13 cellular contexts compared by ENCODE assay signal in genomic region chr11:74681686-74682651, GRCh38. TPM values are rescaled to one million over a fixed set of nuclear protein-coding genes. Genes with fewer than 3 reads are reported as not detected.
A peak's percentile ranks its signal among the peaks of the same experiment; 100 is the strongest.
DNase-seq lines count a peak whose midpoint lies in the region; ATAC-seq, FAIRE-seq and TF ChIP-seq lines count a peak whose summit lies in the region.
"Had no signal": no experiment of that assay in that cellular context is flagged by ENCODE, and none has a peak within 500 bp of the region (broad histone marks: within the 10 kb centered on the region; RNA-seq: fewer than 3 reads in every experiment).

No MANE protein-coding gene starts in this region.

- TF ChIP-seq CTCF in VCaP (conservative IDR thresholded peaks at IDR 0.05) (no peak), kidney (IDR thresholded peaks at IDR 0.05; ENCODE audit: borderline replicate concordance, extremely low read depth, insufficient read depth) (no peak)

- H3K4me1 ChIP-seq in kidney (ENCODE audit: control insufficient read depth in 1 of 2, insufficient read depth in 1 of 2, low read depth in 1 of 2, low read length in 2 of 2): peaks cover 0 to 6% of the 10 kb centered on the region in 2 donors

- DNase-seq in NCI-H82 (lab: John Stamatoyannopoulos, UW): peak; percentile 2
- no peak for DNase-seq in NCI-H82 treated with DMSO at 0.1 percent for 48 hours (lab: John Stamatoyannopoulos, UW; ENCODE audit: unreplicated experiment)
- DNase-seq in kidney: peak; percentile 57
- DNase-seq in kidney glomerular epithelial cell (lab: John Stamatoyannopoulos, UW): no peak
- DNase-seq: activated CD8-positive, alpha-beta memory T cell treated with anti-CD3 and anti-CD28 coated beads for 24 hours; NCI-H2171; stimulated activated CD8-positive, alpha-beta memory T cell treated with anti-CD3 and anti-CD28 coated beads, Interleukin-4, amount 100 ng/mL, for 48 hours had no signal

- no peak overlapping the region for H3K4me3 ChIP-seq in kidney (ENCODE audit: low read length in 2 of 2)

- ATAC-seq in GM18867 (IDR thresholded peaks at IDR 0.05; ENCODE audit: unreplicated experiment): no peak
- ATAC-seq in HG03025 (IDR thresholded peaks at IDR 0.05; ENCODE audit: low FRiP score, unreplicated experiment): no peak

- intact Hi-C loops in kidney (cut with DNase I): no loop called here

- no peak for FAIRE-seq in kidney (lab: Jason Lieb, UNC)

- H3K27ac ChIP-seq in VCaP: peak overlapping the region; percentile 73
- peak overlapping the region in 1 of 2 donors; percentile 29 for H3K27ac ChIP-seq in kidney (ENCODE audit: low read depth in 2 of 2, low read length in 2 of 2)
- peak overlapping the region; percentile 73 for H3K27ac ChIP-seq in temporal lobe (ENCODE audit: low read depth, low read length)
- H3K27ac ChIP-seq: ascending aorta had no signal

- H3K9me3 ChIP-seq in kidney (ENCODE audit: control insufficient read depth in 1 of 2, low read length in 2 of 2): no peaks in the 10 kb centered on the region
- H3K9me3 ChIP-seq: ascending aorta had no signal

- no peaks in the 10 kb centered on the region for H3K36me3 ChIP-seq in kidney (ENCODE audit: control insufficient read depth in 1 of 2, insufficient read depth in 2 of 2, low read length in 2 of 2)
- H3K36me3 ChIP-seq: ascending aorta had no signal

- no peak overlapping the region for H3K9ac ChIP-seq in kidney (ENCODE audit: low read length in 2 of 2)

RNA-seq across cellular contexts. Expression of gene CHRDL2, which starts 49.3 kb away (rescaled TPM):
- 2.0 TPM for total RNA-seq in kidney
- 3.9 TPM for polyA plus RNA-seq in kidney (ENCODE audit: insufficient read depth, low read depth, low replicate concordance)
- total RNA-seq in temporal lobe: 0.25 TPM
- total RNA-seq: ascending aorta, lung microvascular endothelial cell had no signal

Comparison
In these comparisons a context has a peak if more than half of its experiments do, and no peak if none do; other contexts are left out.
1. DNase-seq: peak in NCI-H82 (single experiment) and kidney (single experiment); none in NCI-H82 treated with DMSO at 0.1 percent for 48 hours (single experiment) and kidney glomerular epithelial cell (single experiment).